Comparison of ENCODE assay signal across 32 cellular contexts in genomic region chr3:23553353-23553752, GRCh38.
DNase-seq lines count a peak whose midpoint lies in the region; ATAC-seq, FAIRE-seq and TF ChIP-seq lines count a peak whose summit lies in the region.
"Had no signal": no experiment of that assay in that cellular context is flagged by ENCODE, and none has a peak within 500 bp of the region (broad histone marks: within the 10 kb centered on the region; RNA-seq: fewer than 3 reads in every experiment).

No MANE protein-coding gene starts in this region.

- FAIRE-seq in astrocyte (lab: Jason Lieb, UNC) = no peak
- FAIRE-seq: HepG2 had no signal

- no peaks in the 10 kb centered on the region for H3K4me1 ChIP-seq in astrocyte (ENCODE audit: insufficient read depth, low read length)
- peaks cover 7 to 8% of the 10 kb centered on the region in 2 donors for H3K4me1 ChIP-seq in gastrocnemius medialis

- no peaks in the 10 kb centered on the region for H3K27me3 Mint-ChIP-seq in astrocyte (ENCODE audit: low read depth, unreplicated experiment)
- H3K27me3 Mint-ChIP-seq: activated naive CD8-positive, alpha-beta T cell had no signal

- H2AFZ ChIP-seq in astrocyte (ENCODE audit: low read depth, low read length) = no peak overlapping the region
- H2AFZ ChIP-seq: GM23248 had no signal

- DNase-seq in astrocyte (ENCODE audit: low read depth) = no peak
- DNase-seq in ureter (ENCODE audit: low spot score) = no peak
- no peak for DNase-seq in stimulated activated CD4-positive, alpha-beta T cell treated with anti-CD3 and anti-CD28 coated beads, Interleukin-15, amount 100 ng/mL, for 24 hours
- DNase-seq in SKM-1 treated with dmso at 0.1 percent for 144 hours (lab: John Stamatoyannopoulos, UW; ENCODE audit: unreplicated experiment) = no peak
- no peak for DNase-seq in gastrocnemius medialis
- DNase-seq: activated CD8-positive, alpha-beta memory T cell treated with anti-CD3 and anti-CD28 coated beads, Interleukin-2, amount 50 U/mL, for 48 hours; Calu3; cerebellar nuclear complex; erythroblast; foreskin keratinocyte; GM23248; HFFc6; hippocampal formation; left ventricle myocardium superior; natural killer cell; NCI-H1417; NCI-H510A treated with DMSO at 0.1 percent for 48 hours; RPMI8226; SK-N-SH; stimulated activated CD4-positive, alpha-beta T cell treated with anti-CD3 and anti-CD28 coated beads, Interleukin-4, amount 100 ng/mL, for 1 hour; stimulated activated naive CD4-positive, alpha-beta T cell; T-helper 9 cell had no signal

- H3K36me3 Mint-ChIP-seq in astrocyte (ENCODE audit: low read depth, unreplicated experiment) = peaks cover 4% of the 10 kb centered on the region
- H3K36me3 Mint-ChIP-seq: natural killer cell had no signal

- peaks cover 1% of the 10 kb centered on the region for H3K9me3 Mint-ChIP-seq in astrocyte (ENCODE audit: unreplicated experiment)
- H3K9me3 Mint-ChIP-seq: activated T-helper 2 cell treated with anti-CD3 and anti-CD28 coated beads, Interferon-gamma antibody, Interleukin-2, Interleukin-4, amounts not matched to agents 10 μg/mL and 5 μg/mL and 100 μg/mL, durations not matched to agents 14 hours and 24 hours and 36 hours; HFFc6; natural killer cell had no signal

- intact Hi-C loops in gastrocnemius medialis (cut with DNase I; ENCODE audit: low total_unique reads) = no loop called here

- no peaks in the 10 kb centered on the region for H4K20me1 ChIP-seq in astrocyte (ENCODE audit: insufficient read depth, low read length)

- no peak overlapping the region for H3K9ac ChIP-seq in astrocyte (ENCODE audit: low read length)
- H3K9ac ChIP-seq: GM23248, SK-N-SH had no signal

- peak overlapping the region; percentile 20 for H3K27ac Mint-ChIP-seq in astrocyte (ENCODE audit: unreplicated experiment)
- H3K27ac Mint-ChIP-seq: activated naive CD8-positive, alpha-beta T cell; activated T-helper 2 cell treated with anti-CD3 and anti-CD28 coated beads, Interferon-gamma antibody, Interleukin-2, Interleukin-4, amounts not matched to agents 10 μg/mL and 5 μg/mL and 100 μg/mL, durations not matched to agents 14 hours and 24 hours and 36 hours; HFFc6; mesothelial cell of epicardium; natural killer cell had no signal

- TF ChIP-seq CTCF in astrocyte (IDR thresholded peaks at IDR 0.05; ENCODE audit: insufficient read depth, low read depth, low read length) (no peak), gastrocnemius medialis (IDR thresholded peaks at IDR 0.05 in 4 of 5, conservative IDR thresholded peaks at IDR 0.05 in 1 of 5) (no peak)

- no peak overlapping the region for H3K4me3 Mint-ChIP-seq in astrocyte (ENCODE audit: unreplicated experiment)
- H3K4me3 Mint-ChIP-seq: activated naive CD8-positive, alpha-beta T cell; HFFc6; mesothelial cell of epicardium; natural killer cell had no signal

- H3K9me3 ChIP-seq in astrocyte (ENCODE audit: insufficient read depth, low read depth, low read length) (no peaks in the 10 kb centered on the region), gastrocnemius medialis (no peaks in the 10 kb centered on the region)
- H3K9me3 ChIP-seq: SK-N-SH, thoracic aorta had no signal

- peaks cover 27% of the 10 kb centered on the region for H3K4me1 Mint-ChIP-seq in astrocyte (ENCODE audit: low read depth, unreplicated experiment)
- H3K4me1 Mint-ChIP-seq: natural killer cell had no signal

- no peak overlapping the region for H3K4me2 ChIP-seq in astrocyte (ENCODE audit: low read length)
- H3K4me2 ChIP-seq: SK-N-SH had no signal

- no peaks in the 10 kb centered on the region for H3K36me3 ChIP-seq in astrocyte (ENCODE audit: insufficient read depth, low read length)
- no peaks in the 10 kb centered on the region for H3K36me3 ChIP-seq in gastrocnemius medialis
- H3K36me3 ChIP-seq: thoracic aorta had no signal

- in situ Hi-C loops in gastrocnemius medialis (cut with MboI; ENCODE audit: low sequenced_read_pairs in 4 of 4) = no loop called here

- H3K79me2 ChIP-seq in astrocyte (ENCODE audit: insufficient read depth, low read length) = no peaks in the 10 kb centered on the region

- H3K27me3 ChIP-seq in astrocyte (ENCODE audit: insufficient read depth, low read length) (peaks cover 2% of the 10 kb centered on the region), gastrocnemius medialis (no peaks in the 10 kb centered on the region)
- H3K27me3 ChIP-seq: foreskin keratinocyte had no signal

- TF ChIP-seq POLR2A in gastrocnemius medialis (IDR thresholded peaks at IDR 0.05) = no peak

- H3K4me3 ChIP-seq in astrocyte (ENCODE audit: insufficient read depth, low read depth, low read length) (no peak overlapping the region), gastrocnemius medialis (no peak overlapping the region)
- H3K4me3 ChIP-seq: GM23248, thoracic aorta had no signal

- ATAC-seq in GM18861 (IDR thresholded peaks at IDR 0.05; ENCODE audit: unreplicated experiment) = peak; percentile 73
- ATAC-seq in GM19463 (IDR thresholded peaks at IDR 0.05; ENCODE audit: unreplicated experiment) = peak; percentile 48
- peak; percentile 45 for ATAC-seq in HG03342 (IDR thresholded peaks at IDR 0.05; ENCODE audit: unreplicated experiment)
- no peak for ATAC-seq in gastrocnemius medialis
- ATAC-seq: foreskin keratinocyte, HepG2, left ventricle myocardium superior, natural killer cell had no signal

- H3K27ac ChIP-seq in astrocyte (ENCODE audit: low read depth, low read length) = no peak overlapping the region
- no peak overlapping the region for H3K27ac ChIP-seq in gastrocnemius medialis
- H3K27ac ChIP-seq: C4-2B, foreskin keratinocyte, GM23248, HL-60, thoracic aorta had no signal

Comparison
In these comparisons a context has a peak if more than half of its experiments do, and no peak if none do; other contexts are left out.
1. ATAC-seq: peak in GM18861 (single experiment), GM19463 (single experiment) and HG03342 (single experiment); none in gastrocnemius medialis (0 of 2).